Comparison of ENCODE assay signal across 13 cellular contexts in genomic region chr6:73079611-73079955, GRCh38.
A peak's percentile ranks its signal among the peaks of the same experiment; 100 is the strongest.
DNase-seq lines count a peak whose midpoint lies in the region; ATAC-seq and TF ChIP-seq lines count a peak whose summit lies in the region.
"Had no signal": no experiment of that assay in that cellular context is flagged by ENCODE, and none has a peak within 500 bp of the region (broad histone marks: within the 10 kb centered on the region; RNA-seq: fewer than 3 reads in every experiment).

No MANE protein-coding gene starts in this region.

- H3K14ac ChIP-seq in mesenchymal stem cell (ENCODE audit: low read length in 2 of 2), result no peak overlapping the region

- H3K9me3 ChIP-seq in mesenchymal stem cell (ENCODE audit: control insufficient read depth, low read length) (no peaks in the 10 kb centered on the region), gastrocnemius medialis (no peaks in the 10 kb centered on the region)

- no peak overlapping the region for H4K91ac ChIP-seq in mesenchymal stem cell (ENCODE audit: low read length)

- H3K27ac ChIP-seq in mesenchymal stem cell (ENCODE audit: low read length, poor library complexity, severe bottlenecking) (no peak overlapping the region), gastrocnemius medialis (no peak overlapping the region)

- H3K27me3 ChIP-seq in mesenchymal stem cell (ENCODE audit: control insufficient read depth in 1 of 2, insufficient read depth in 1 of 2, low read length in 2 of 2), result no peaks in the 10 kb centered on the region
- H3K27me3 ChIP-seq in gastrocnemius medialis, result no peaks in the 10 kb centered on the region

- no peak overlapping the region for H3K4me3 ChIP-seq in AG10803 (ENCODE audit: low read length)
- H3K4me3 ChIP-seq in astrocyte of the cerebellum (ENCODE audit: low read depth, low read length), result no peak overlapping the region
- H3K4me3 ChIP-seq in mesenchymal stem cell (ENCODE audit: insufficient read depth in 1 of 2, low read depth in 1 of 2, low read length in 2 of 2), result no peak overlapping the region
- no peak overlapping the region for H3K4me3 ChIP-seq in gastrocnemius medialis

- H3K79me1 ChIP-seq in mesenchymal stem cell (replicated peaks; ENCODE audit: low read length, poor library complexity, severe bottlenecking), result no peaks in the 10 kb centered on the region

- DNase-seq in AG10803 (ENCODE audit: low read depth) (peak; percentile 66), HS-5 (ENCODE audit: low read depth) (peak; percentile 25), astrocyte of the cerebellum (ENCODE audit: low read depth) (peak; percentile 49), mesenchymal stem cell (peak; percentile 55), retina (no peak), gastrocnemius medialis (no peak)
- DNase-seq: activated CD4-positive, alpha-beta T cell treated with anti-CD3 and anti-CD28 coated beads, Interleukin-2, amount 10 ng/mL, durations not matched to agents 24 days and 14 days; CD4-positive, alpha-beta memory T cell; stimulated activated CD4-positive, alpha-beta T cell treated with anti-CD3 and anti-CD28 coated beads, Interleukin-1b, Interleukin-23, amount 100 ng/mL, for 48 hours; T-helper 17 cell had no signal

- H3K9ac ChIP-seq in mesenchymal stem cell (ENCODE audit: low read length), result no peak overlapping the region

- no peak for TF ChIP-seq POLR2A in gastrocnemius medialis (IDR thresholded peaks at IDR 0.05)

- H2BK12ac ChIP-seq in mesenchymal stem cell (ENCODE audit: low read length in 2 of 2), result no peak overlapping the region

- no peak overlapping the region for H2BK15ac ChIP-seq in mesenchymal stem cell (ENCODE audit: low read depth, poor library complexity, severe bottlenecking)

- no peak overlapping the region for H2AFZ ChIP-seq in mesenchymal stem cell (ENCODE audit: low read depth, low read length)

- H3K23ac ChIP-seq in mesenchymal stem cell (ENCODE audit: low read length in 2 of 2), result no peak overlapping the region

- H2BK120ac ChIP-seq in mesenchymal stem cell (ENCODE audit: low read depth, low read length), result no peak overlapping the region

- TF ChIP-seq CTCF in AG10803 (conservative IDR thresholded peaks at IDR 0.05; ENCODE audit: low read length) (no peak), astrocyte of the cerebellum (IDR thresholded peaks at IDR 0.05; ENCODE audit: low read depth, low read length, missing control alignments) (no peak), gastrocnemius medialis (IDR thresholded peaks at IDR 0.05 in 4 of 5, conservative IDR thresholded peaks at IDR 0.05 in 1 of 5) (no peak)

- intact Hi-C loops in gastrocnemius medialis (cut with DNase I; ENCODE audit: low total_unique reads), result no loop called here

- H3K18ac ChIP-seq in mesenchymal stem cell (ENCODE audit: low read depth in 1 of 2, low read length in 2 of 2), result no peak overlapping the region

- in situ Hi-C loops in astrocyte of the cerebellum (cut with HindIII; ENCODE audit: low sequenced_read_pairs) (no loop called here), gastrocnemius medialis (cut with MboI; ENCODE audit: low sequenced_read_pairs in 4 of 4) (no loop called here)

- H2BK5ac ChIP-seq in mesenchymal stem cell (ENCODE audit: low read depth, low read length, poor library complexity, severe bottlenecking), result no peak overlapping the region

- H3K36me3 ChIP-seq in mesenchymal stem cell (ENCODE audit: control insufficient read depth in 1 of 2, insufficient read depth in 2 of 2, low read depth in 1 of 2, low read length in 2 of 2) (no peaks in the 10 kb centered on the region), gastrocnemius medialis (no peaks in the 10 kb centered on the region)

- whole genome bisulfite sequencing in mesenchymal stem cell, result 56% methylated on average over 3 of the region's 3 CpGs

- H3K4me1 ChIP-seq in mesenchymal stem cell (ENCODE audit: control insufficient read depth, insufficient read depth, low read depth, low read length), result no peaks in the 10 kb centered on the region
- no peaks in the 10 kb centered on the region for H3K4me1 ChIP-seq in gastrocnemius medialis

- H3K4me2 ChIP-seq in mesenchymal stem cell (ENCODE audit: low read length, poor library complexity, severe bottlenecking), result no peak overlapping the region

- ATAC-seq in GM19351 (IDR thresholded peaks at IDR 0.05; ENCODE audit: unreplicated experiment) (no peak), gastrocnemius medialis (no peak), esophagus mucosa (no peak)
- ATAC-seq: activated T-helper 17 cell treated with anti-CD3 and anti-CD28 coated beads, Interleukin-2, amount 50 U/mL, for 72 hours; T-helper 17 cell had no signal

- H2AK5ac ChIP-seq in mesenchymal stem cell (ENCODE audit: low read length, severe bottlenecking), result no peak overlapping the region

- no peak overlapping the region for H4K8ac ChIP-seq in mesenchymal stem cell (ENCODE audit: low read length)

- no peak overlapping the region for H3K4ac ChIP-seq in mesenchymal stem cell (ENCODE audit: low read depth in 1 of 2, low read length in 2 of 2)

Comparison
In these comparisons a context has a peak if more than half of its experiments do, and no peak if none do; other contexts are left out.
1. DNase-seq: peak in AG10803 (single experiment), HS-5 (single experiment), astrocyte of the cerebellum (single experiment) and mesenchymal stem cell (single experiment); none in retina (single experiment) and gastrocnemius medialis (0 of 2).